9 cellular contexts compared by ENCODE assay signal in the genomic region with DNA sequence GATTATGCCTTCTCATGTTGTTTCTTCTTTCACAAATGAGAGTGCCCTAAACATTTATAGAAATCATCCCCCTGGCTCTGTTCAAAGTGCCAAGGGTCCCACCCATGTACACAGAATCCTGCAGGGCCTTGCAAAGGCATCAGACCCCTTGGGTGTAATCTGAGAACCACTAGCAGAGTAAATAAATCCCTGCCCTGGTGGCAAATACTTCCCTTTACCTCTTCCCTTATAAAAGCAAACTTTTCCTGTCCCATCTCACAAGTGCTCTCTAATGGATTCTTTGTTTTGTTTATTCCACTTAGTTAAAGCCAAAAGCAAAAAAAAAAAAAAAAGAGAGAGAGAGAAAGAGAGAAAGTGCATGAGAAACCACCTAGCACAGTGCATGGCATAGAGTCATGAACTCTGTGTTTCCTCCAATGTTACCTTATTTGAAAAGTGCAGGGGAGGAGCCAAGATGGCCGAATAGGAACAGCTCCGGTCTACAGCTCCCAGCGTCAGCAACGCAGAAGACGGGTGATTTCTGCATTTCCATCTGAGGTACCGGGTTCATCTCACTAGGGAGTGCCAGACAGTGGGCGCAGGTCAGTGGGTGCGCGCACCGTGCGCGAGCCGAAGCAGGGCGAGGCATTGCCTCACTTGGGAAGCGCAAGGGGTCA. TPM values are rescaled to one million over a fixed set of nuclear protein-coding genes. Genes with fewer than 3 reads are reported as not detected.
DNase-seq lines count a peak whose midpoint lies in the region; ATAC-seq and TF ChIP-seq lines count a peak whose summit lies in the region.
"Not testable (repeated sequence)": the region's sequence is repeated elsewhere in the genome, so short reads cannot be mapped to it uniquely, and the experiment has no call there.
"Had no signal": no experiment of that assay in that cellular context is flagged by ENCODE, and none has a peak within 500 bp of the region (broad histone marks: within the 10 kb centered on the region; RNA-seq: fewer than 3 reads in every experiment).

No MANE protein-coding gene starts in this region.

- H2BK20ac ChIP-seq in IMR-90 (ENCODE audit: low read depth, low read length), result not testable (repeated sequence)

- WGBS in IMR-90 (ENCODE audit: extremely low coverage in 2 of 2, insufficient read length in 1 of 2), 2 experiments, result no CpG with 5 or more reads among the region's 15 CpGs
- no CpG with 5 or more reads among the region's 15 CpGs for WGBS in neuronal stem cell (ENCODE audit: extremely low coverage in 2 of 2, insufficient read length in 2 of 2, insufficient replicate concordance in 1 of 2), 2 donors

- not testable (repeated sequence) for H3K27me3 ChIP-seq in IMR-90 (ENCODE audit: control insufficient read depth, insufficient read depth, low read length); iPS-15b (ENCODE audit: control insufficient read depth, insufficient read depth, low read length); neuronal stem cell (ENCODE audit: control insufficient read depth in 3 of 3, insufficient read depth in 3 of 3, low read depth in 1 of 3, low read length in 3 of 3)

- not testable (repeated sequence) for H2BK15ac ChIP-seq in IMR-90 (ENCODE audit: low read depth, low read length); neuronal stem cell (ENCODE audit: low read length)

- H2AK5ac ChIP-seq in IMR-90 (ENCODE audit: low read depth, low read length); neuronal stem cell (ENCODE audit: low read depth, low read length): not testable (repeated sequence)

- not testable (repeated sequence) for H2AK9ac ChIP-seq in IMR-90 (replicated peaks; ENCODE audit: low read depth, low read length, poor library complexity)

- in situ Hi-C loops in IMR-90 (cut with MboI; ENCODE audit: low sequenced_read_pairs), result not testable (repeated sequence)

- intact Hi-C loops in IMR-90 (cut with micrococcal nuclease), result not testable (repeated sequence)

- H2BK120ac ChIP-seq in IMR-90 (ENCODE audit: low read depth, low read length); neuronal stem cell (ENCODE audit: low read depth, low read length): not testable (repeated sequence)

- H3K4me2 ChIP-seq in IMR-90 (ENCODE audit: low read depth, low read length); neuronal stem cell (ENCODE audit: insufficient read depth, low read length, poor library complexity, severe bottlenecking): not testable (repeated sequence)

- H3K36me3 ChIP-seq in ES-I3 (ENCODE audit: insufficient read depth, low read length); IMR-90 (ENCODE audit: control insufficient read depth, insufficient read depth, low read length); iPS-15b (ENCODE audit: control insufficient read depth, insufficient read depth, low read length); neuronal stem cell (replicated peaks in 1 of 2; ENCODE audit: control insufficient read depth in 2 of 2, insufficient read depth in 2 of 2, low read length in 2 of 2): not testable (repeated sequence)

- peak overlapping the region; percentile 51 for H3K9ac ChIP-seq in ES-I3 (ENCODE audit: low read depth, low read length)
- H3K9ac ChIP-seq in IMR-90 (ENCODE audit: low read depth, low read length); iPS-15b (ENCODE audit: low read depth, low read length); neuronal stem cell (ENCODE audit: low read depth, low read length, poor library complexity): not testable (repeated sequence)

- dilution Hi-C loops in IMR-90 (cut with HindIII; ENCODE audit: low sequenced_read_pairs, unreplicated experiment), result not testable (repeated sequence)

- H3K56ac ChIP-seq in IMR-90 (ENCODE audit: extremely low read depth, insufficient read depth, low read length), result not testable (repeated sequence)

- not testable (repeated sequence) for H4K91ac ChIP-seq in IMR-90 (ENCODE audit: insufficient read depth, low read depth, low read length); neuronal stem cell (ENCODE audit: low read depth, low read length, poor library complexity)

- ATAC-seq in IMR-90 (ENCODE audit: low read depth), result 0 out of 2 replicates have a peak, but pooled peaks have one; percentile 27

- BruUV-seq in IMR-90 (replicated peaks; lab: Mats Ljungman, UMichigan), result not testable (repeated sequence)

- not testable (repeated sequence) for H3K4me3 ChIP-seq in IMR-90 (ENCODE audit: insufficient read depth, low read depth, low read length); neuronal stem cell (ENCODE audit: low read length in 2 of 2)
- peak overlapping the region; percentile 20 for H3K4me3 ChIP-seq in iPS-15b (ENCODE audit: low read depth, low read length)

- not testable (repeated sequence) for H3K9me1 ChIP-seq in IMR-90 (ENCODE audit: insufficient read depth, low read length)

- not testable (repeated sequence) for DNase-seq in IMR-90; neuronal stem cell (ENCODE audit: low spot score)
- DNase-seq in NCI-H2171 treated with DMSO at 0.1 percent for 48 hours (lab: John Stamatoyannopoulos, UW) (peak; percentile 77), NCI-H748 (lab: John Stamatoyannopoulos, UW; ENCODE audit: unreplicated experiment) (peak; percentile 79), SW480 (ENCODE audit: low spot score) (peak; percentile 51)

- H3K4ac ChIP-seq in IMR-90 (ENCODE audit: low read depth, low read length); neuronal stem cell (ENCODE audit: low read length): not testable (repeated sequence)

- not testable (repeated sequence) for H3K79me1 ChIP-seq in IMR-90 (ENCODE audit: low read depth in 1 of 2, low read length in 2 of 2); neuronal stem cell (ENCODE audit: low read depth, low read length)

- H2BK12ac ChIP-seq in neuronal stem cell (ENCODE audit: low read length), result not testable (repeated sequence)

- H3K27ac ChIP-seq in 22Rv1, result peak overlapping the region; percentile 66
- not testable (repeated sequence) for H3K27ac ChIP-seq in IMR-90 (ENCODE audit: insufficient read depth, low read length); neuronal stem cell (replicated peaks; ENCODE audit: low read length)

- TF ChIP-seq POLR2A in IMR-90 (IDR thresholded peaks at IDR 0.05; ENCODE audit: low read depth, low read length), result not testable (repeated sequence)

- POLR2A ChIA-PET in IMR-90 (lab: Charles Lee; ENCODE audit: unreplicated experiment), result interaction anchor here (0.5 kb wide), 1 partner anchor 184 kb away, joined by 3 read pairs; no protein-coding TSS in a partner anchor

- not testable (repeated sequence) for H2AFZ ChIP-seq in IMR-90 (replicated peaks; ENCODE audit: low read length, poor library complexity)
- H2AFZ ChIP-seq in neuronal stem cell (ENCODE audit: low read length), result peak overlapping the region; percentile 53

- H4K5ac ChIP-seq in IMR-90 (ENCODE audit: low read depth, low read length), result not testable (repeated sequence)

- H3K18ac ChIP-seq in IMR-90 (ENCODE audit: low read depth, low read length); neuronal stem cell (ENCODE audit: low read length): not testable (repeated sequence)

- not testable (repeated sequence) for H3K4me1 ChIP-seq in ES-I3 (ENCODE audit: insufficient read depth, low read length); IMR-90 (ENCODE audit: control insufficient read depth, insufficient read depth, low read length); iPS-15b (ENCODE audit: control insufficient read depth, insufficient read depth, low read length); neuronal stem cell (ENCODE audit: control insufficient read depth in 2 of 2, insufficient read depth in 1 of 2, low read depth in 1 of 2, low read length in 2 of 2)

- not testable (repeated sequence) for TF ChIP-seq RAD21 in IMR-90 (IDR thresholded peaks at IDR 0.05; ENCODE audit: low read length)

- H2BK5ac ChIP-seq in IMR-90 (ENCODE audit: low read depth, low read length, poor library complexity, severe bottlenecking); neuronal stem cell (ENCODE audit: low read length): not testable (repeated sequence)

- CTCF ChIA-PET in IMR-90 (lab: Yijun Ruan, JAX), result interaction anchor here (1.0 kb wide), 1 partner anchor 8 kb away, joined by 3 read pairs; no protein-coding TSS in a partner anchor

- H4K8ac ChIP-seq in IMR-90 (ENCODE audit: low read depth in 2 of 2, low read length in 2 of 2); neuronal stem cell (ENCODE audit: low read depth, low read length): not testable (repeated sequence)

- not testable (repeated sequence) for H3K23ac ChIP-seq in IMR-90 (ENCODE audit: low read depth, low read length); neuronal stem cell (ENCODE audit: low read depth, low read length, poor library complexity)

- not testable (repeated sequence) for TF ChIP-seq CTCF in 22Rv1 (IDR thresholded peaks at IDR 0.05); IMR-90 (conservative IDR thresholded peaks at IDR 0.05; ENCODE audit: low read depth, low read length)

- not testable (repeated sequence) for H3K14ac ChIP-seq in IMR-90 (replicated peaks; ENCODE audit: low read depth, low read length); neuronal stem cell (ENCODE audit: low read length)

- H3K9me3 ChIP-seq in ES-I3 (ENCODE audit: control insufficient read depth, insufficient read depth, low read length); IMR-90 (ENCODE audit: control insufficient read depth, insufficient read depth, low read length); iPS-15b (ENCODE audit: control insufficient read depth, insufficient read depth, low read length); neuronal stem cell (replicated peaks in 1 of 2; ENCODE audit: control insufficient read depth in 2 of 2, insufficient read depth in 1 of 2, low read depth in 1 of 2, low read length in 2 of 2): not testable (repeated sequence)

- H4K20me1 ChIP-seq in IMR-90 (ENCODE audit: insufficient read depth, low read length), result not testable (repeated sequence)

RNA-seq across cellular contexts. Expression of a gene that starts 52.9 kb away (rescaled TPM):
- total RNA-seq in IMR-90 (2012; rRNA removed), result 12.4 and 14.7 TPM in 2 replicates
- 48.0 and 51.9 TPM in 2 replicates for polyA plus RNA-seq in IMR-90 (2012; rRNA removed)
- polyA plus RNA-seq in IMR-90 (2012; cell fraction: cytosol; rRNA removed), result 31.5 and 51.7 TPM in 2 replicates
- polyA plus RNA-seq in IMR-90 (2012; cell fraction: nucleus; rRNA removed; ENCODE audit: low replicate concordance), result 67.0 and 99.5 TPM in 2 replicates
- 0.03 TPM for polyA plus RNA-seq in neuronal stem cell (2013, experiment 1 of 2)
- 0.04 TPM for polyA plus RNA-seq in neuronal stem cell (2013, experiment 2 of 2)
- total RNA-seq: OCI-LY7 had no signal
